31 cellular contexts compared by ENCODE assay signal in genomic region chr21:29095203-29095602, GRCh38. TPM values are rescaled to one million over a fixed set of nuclear protein-coding genes. Genes with fewer than 3 reads are reported as not detected.
"Had no signal": no experiment of that assay in that cellular context is flagged by ENCODE, and none has a peak within 500 bp of the region (broad histone marks: within the 10 kb centered on the region; RNA-seq: fewer than 3 reads in every experiment).

No MANE protein-coding gene starts in this region.

- H3K9me3 ChIP-seq: adrenal gland, body of pancreas, esophagus muscularis mucosa, suprapubic skin, tibial artery, upper lobe of right lung had no signal

- H3K36me3 ChIP-seq: adrenal gland, suprapubic skin, tibial artery had no signal

- ATAC-seq: body of pancreas, foreskin keratinocyte, right cardiac atrium, upper lobe of right lung had no signal

- H3K27me3 ChIP-seq: adrenal gland, body of pancreas, esophagus muscularis mucosa, foreskin keratinocyte, suprapubic skin, tibial artery, upper lobe of right lung had no signal

- H3K4me3 ChIP-seq: adrenal gland, body of pancreas, esophagus muscularis mucosa, suprapubic skin, tibial artery, upper lobe of right lung had no signal

- H3K4me1 Mint-ChIP-seq: activated naive CD8-positive, alpha-beta T cell treated with anti-CD3 and anti-CD28 coated beads for 36 hours had no signal

- H3K4me1 ChIP-seq: body of pancreas, upper lobe of right lung had no signal

- H3K27ac ChIP-seq: adrenal gland, body of pancreas, esophagus muscularis mucosa, foreskin keratinocyte, suprapubic skin, tibial artery, upper lobe of right lung, VCaP had no signal

- H3K36me3 Mint-ChIP-seq: mesothelial cell of epicardium had no signal

- H3K27me3 Mint-ChIP-seq: activated CD4-positive, alpha-beta memory T cell treated with anti-CD3 and anti-CD28 coated beads for 36 hours; activated naive CD8-positive, alpha-beta T cell treated with anti-CD3 and anti-CD28 coated beads for 36 hours; naive B cell had no signal

- H3K9me3 Mint-ChIP-seq: activated CD4-positive, alpha-beta memory T cell treated with anti-CD3 and anti-CD28 coated beads for 36 hours; activated CD4-positive, alpha-beta T cell treated with anti-CD3 and anti-CD28 coated beads, Interleukin-2, amount 10 ng/mL, durations not matched to agents 24 days and 14 days; activated naive CD4-positive, alpha-beta T cell treated with anti-CD3 and anti-CD28 coated beads for 36 hours; activated naive CD8-positive, alpha-beta T cell treated with anti-CD3 and anti-CD28 coated beads for 36 hours; activated T-helper 1 cell treated with anti-CD3 and anti-CD28 coated beads, Interleukin-12 subunit alpha, Interleukin-12 subunit beta, Interleukin-2, Interleukin-4 antibody, amounts not matched to agents 30 ng/mL and 10 ng/mL and 1 ng/mL, durations not matched to agents 14 hours and 24 hours and 36 hours had no signal

- H3K4me3 Mint-ChIP-seq: activated CD4-positive, alpha-beta memory T cell treated with anti-CD3 and anti-CD28 coated beads for 36 hours; activated CD4-positive, alpha-beta T cell treated with anti-CD3 and anti-CD28 coated beads, Interleukin-2, amount 10 ng/mL, durations not matched to agents 24 days and 14 days; activated naive CD4-positive, alpha-beta T cell treated with anti-CD3 and anti-CD28 coated beads for 36 hours; activated naive CD8-positive, alpha-beta T cell treated with anti-CD3 and anti-CD28 coated beads for 36 hours; activated T-helper 1 cell treated with anti-CD3 and anti-CD28 coated beads, Interleukin-12 subunit alpha, Interleukin-12 subunit beta, Interleukin-2, Interleukin-4 antibody, amounts not matched to agents 30 ng/mL and 10 ng/mL and 1 ng/mL, durations not matched to agents 14 hours and 24 hours and 36 hours; mesothelial cell of epicardium; naive B cell had no signal

- H3K27ac Mint-ChIP-seq: activated CD4-positive, alpha-beta memory T cell treated with anti-CD3 and anti-CD28 coated beads for 36 hours; activated CD4-positive, alpha-beta T cell treated with anti-CD3 and anti-CD28 coated beads, Interleukin-2, amount 10 ng/mL, durations not matched to agents 24 days and 14 days; activated naive CD4-positive, alpha-beta T cell treated with anti-CD3 and anti-CD28 coated beads for 36 hours; activated naive CD8-positive, alpha-beta T cell treated with anti-CD3 and anti-CD28 coated beads for 36 hours; activated T-helper 1 cell treated with anti-CD3 and anti-CD28 coated beads, Interleukin-12 subunit alpha, Interleukin-12 subunit beta, Interleukin-2, Interleukin-4 antibody, amounts not matched to agents 30 ng/mL and 10 ng/mL and 1 ng/mL, durations not matched to agents 14 hours and 24 hours and 36 hours; mesothelial cell of epicardium had no signal

- DNase-seq: activated CD4-positive, alpha-beta memory T cell treated with anti-CD3 and anti-CD28 coated beads for 36 hours; activated CD4-positive, alpha-beta T cell treated with anti-CD3 and anti-CD28 coated beads, Interleukin-2, amount 10 ng/mL, durations not matched to agents 24 days and 14 days; activated CD4-positive, CD25-positive, alpha-beta regulatory T cell treated with anti-CD3 and anti-CD28 coated beads, Interleukin-2, amount 50 U/mL, for 72 hours; activated CD8-positive, alpha-beta memory T cell treated with anti-CD3 and anti-CD28 coated beads, Interleukin-2, amount 50 U/mL, for 4 hours; activated effector memory CD4-positive, alpha-beta T cell treated with anti-CD3 and anti-CD28 coated beads, Interleukin-2, amount 50 U/mL, for 16 hours; activated naive CD4-positive, alpha-beta T cell treated with anti-CD3 and anti-CD28 coated beads for 36 hours; activated naive CD8-positive, alpha-beta T cell treated with anti-CD3 and anti-CD28 coated beads for 36 hours; activated T-cell treated with anti-CD3 and anti-CD28 coated beads, Interleukin-2, amount 50 U/mL, for 1 hour; adrenal gland; aorta; body of pancreas; dermis blood vessel endothelial cell; effector CD4-positive, alpha-beta T cell; foreskin keratinocyte; islet precursor cell; mammary epithelial cell; naive B cell; posterior cingulate gyrus; right cardiac atrium; stimulated activated CD4-positive, alpha-beta T cell treated with anti-CD3 and anti-CD28 coated beads, Interleukin-15, amount 100 ng/mL, for 24 hours; stimulated activated CD4-positive, alpha-beta T cell treated with anti-CD3 and anti-CD28 coated beads, Interleukin-2, amount 100 ng/mL, for 24 hours; stimulated activated naive CD4-positive, alpha-beta T cell; T-helper 9 cell; tibial artery; upper lobe of right lung had no signal

RNA-seq across cellular contexts. Expression of gene MAP3K7CL, which starts 35.2 kb away (rescaled TPM):
- polyA plus RNA-seq: neural cell had no signal
